In the genomic region with DNA sequence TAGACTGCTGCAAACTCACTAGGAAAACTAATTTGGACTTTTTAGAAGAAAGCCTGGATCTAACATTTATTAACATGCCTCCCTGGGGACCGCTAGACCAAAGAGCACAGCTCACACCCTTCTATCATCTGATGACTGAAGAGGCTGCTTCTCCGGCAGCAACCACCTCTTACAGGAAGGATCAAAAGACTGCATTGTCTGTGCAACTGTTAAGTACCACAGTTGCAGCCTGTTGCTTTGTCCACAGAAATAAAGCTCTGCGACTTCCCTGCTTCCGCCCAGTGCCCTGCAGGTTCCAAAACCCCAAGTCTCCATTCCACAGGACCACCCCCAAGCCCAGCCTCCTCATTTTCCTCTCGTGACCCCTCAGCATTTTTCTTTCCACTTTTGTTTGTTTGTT, we compare ENCODE assay signal across 1 cellular context.
TF ChIP-seq lines count a peak whose summit lies in the region.

No MANE protein-coding gene starts in this region.

TF ChIP-seq in GM23338, 12 proteins besides CTCF, POLR2A, EP300 and RAD21 (continued from another document):
- TF ChIP-seq, protein P1, sequence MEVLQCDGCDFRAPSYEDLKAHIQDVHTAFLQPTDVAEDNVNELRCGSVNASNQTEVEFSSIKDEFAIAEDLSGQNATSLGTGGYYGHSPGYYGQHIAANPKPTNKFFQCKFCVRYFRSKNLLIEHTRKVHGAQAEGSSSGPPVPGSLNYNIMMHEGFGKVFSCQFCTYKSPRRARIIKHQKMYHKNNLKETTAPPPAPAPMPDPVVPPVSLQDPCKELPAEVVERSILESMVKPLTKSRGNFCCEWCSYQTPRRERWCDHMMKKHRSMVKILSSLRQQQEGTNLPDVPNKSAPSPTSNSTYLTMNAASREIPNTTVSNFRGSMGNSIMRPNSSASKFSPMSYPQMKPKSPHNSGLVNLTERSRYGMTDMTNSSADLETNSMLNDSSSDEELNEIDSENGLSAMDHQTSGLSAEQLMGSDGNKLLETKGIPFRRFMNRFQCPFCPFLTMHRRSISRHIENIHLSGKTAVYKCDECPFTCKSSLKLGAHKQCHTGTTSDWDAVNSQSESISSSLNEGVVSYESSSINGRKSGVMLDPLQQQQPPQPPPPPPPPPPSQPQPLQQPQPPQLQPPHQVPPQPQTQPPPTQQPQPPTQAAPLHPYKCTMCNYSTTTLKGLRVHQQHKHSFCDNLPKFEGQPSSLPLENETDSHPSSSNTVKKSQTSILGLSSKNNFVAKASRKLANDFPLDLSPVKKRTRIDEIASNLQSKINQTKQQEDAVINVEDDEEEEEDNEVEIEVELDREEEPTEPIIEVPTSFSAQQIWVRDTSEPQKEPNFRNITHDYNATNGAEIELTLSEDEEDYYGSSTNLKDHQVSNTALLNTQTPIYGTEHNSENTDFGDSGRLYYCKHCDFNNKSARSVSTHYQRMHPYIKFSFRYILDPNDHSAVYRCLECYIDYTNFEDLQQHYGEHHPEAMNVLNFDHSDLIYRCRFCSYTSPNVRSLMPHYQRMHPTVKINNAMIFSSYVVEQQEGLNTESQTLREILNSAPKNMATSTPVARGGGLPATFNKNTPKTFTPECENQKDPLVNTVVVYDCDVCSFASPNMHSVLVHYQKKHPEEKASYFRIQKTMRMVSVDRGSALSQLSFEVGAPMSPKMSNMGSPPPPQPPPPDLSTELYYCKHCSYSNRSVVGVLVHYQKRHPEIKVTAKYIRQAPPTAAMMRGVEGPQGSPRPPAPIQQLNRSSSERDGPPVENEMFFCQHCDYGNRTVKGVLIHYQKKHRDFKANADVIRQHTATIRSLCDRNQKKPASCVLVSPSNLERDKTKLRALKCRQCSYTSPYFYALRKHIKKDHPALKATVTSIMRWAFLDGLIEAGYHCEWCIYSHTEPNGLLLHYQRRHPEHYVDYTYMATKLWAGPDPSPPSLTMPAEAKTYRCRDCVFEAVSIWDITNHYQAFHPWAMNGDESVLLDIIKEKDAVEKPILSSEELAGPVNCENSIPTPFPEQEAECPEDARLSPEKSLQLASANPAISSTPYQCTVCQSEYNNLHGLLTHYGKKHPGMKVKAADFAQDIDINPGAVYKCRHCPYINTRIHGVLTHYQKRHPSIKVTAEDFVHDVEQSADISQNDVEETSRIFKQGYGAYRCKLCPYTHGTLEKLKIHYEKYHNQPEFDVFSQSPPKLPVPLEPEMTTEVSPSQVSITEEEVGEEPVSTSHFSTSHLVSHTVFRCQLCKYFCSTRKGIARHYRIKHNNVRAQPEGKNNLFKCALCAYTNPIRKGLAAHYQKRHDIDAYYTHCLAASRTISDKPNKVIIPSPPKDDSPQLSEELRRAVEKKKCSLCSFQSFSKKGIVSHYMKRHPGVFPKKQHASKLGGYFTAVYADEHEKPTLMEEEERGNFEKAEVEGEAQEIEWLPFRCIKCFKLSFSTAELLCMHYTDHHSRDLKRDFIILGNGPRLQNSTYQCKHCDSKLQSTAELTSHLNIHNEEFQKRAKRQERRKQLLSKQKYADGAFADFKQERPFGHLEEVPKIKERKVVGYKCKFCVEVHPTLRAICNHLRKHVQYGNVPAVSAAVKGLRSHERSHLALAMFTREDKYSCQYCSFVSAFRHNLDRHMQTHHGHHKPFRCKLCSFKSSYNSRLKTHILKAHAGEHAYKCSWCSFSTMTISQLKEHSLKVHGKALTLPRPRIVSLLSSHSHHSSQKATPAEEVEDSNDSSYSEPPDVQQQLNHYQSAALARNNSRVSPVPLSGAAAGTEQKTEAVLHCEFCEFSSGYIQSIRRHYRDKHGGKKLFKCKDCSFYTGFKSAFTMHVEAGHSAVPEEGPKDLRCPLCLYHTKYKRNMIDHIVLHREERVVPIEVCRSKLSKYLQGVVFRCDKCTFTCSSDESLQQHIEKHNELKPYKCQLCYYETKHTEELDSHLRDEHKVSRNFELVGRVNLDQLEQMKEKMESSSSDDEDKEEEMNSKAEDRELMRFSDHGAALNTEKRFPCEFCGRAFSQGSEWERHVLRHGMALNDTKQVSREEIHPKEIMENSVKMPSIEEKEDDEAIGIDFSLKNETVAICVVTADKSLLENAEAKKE (CRISPR knock-in tag; IDR thresholded peaks at IDR 0.05), result no peak
- TF ChIP-seq EZH2 (IDR thresholded peaks at IDR 0.05; ENCODE audit: low read depth, unreplicated experiment), result no peak
- no peak for TF ChIP-seq ZNF114 (CRISPR knock-in tag; IDR thresholded peaks at IDR 0.05)
- TF ChIP-seq EZH2phosphoT487 (IDR thresholded peaks at IDR 0.05; ENCODE audit: unreplicated experiment), result no peak
- TF ChIP-seq JUNB (IDR thresholded peaks at IDR 0.05; ENCODE audit: unreplicated experiment), result no peak
- no peak for TF ChIP-seq CREB1 (CRISPR knock-in tag; IDR thresholded peaks at IDR 0.05; ENCODE audit: low read depth)
- TF ChIP-seq NANOG (IDR thresholded peaks at IDR 0.05; ENCODE audit: borderline replicate concordance), result no peak
- no peak for TF ChIP-seq ETS1 (IDR thresholded peaks at IDR 0.05)
- no peak for TF ChIP-seq POLR2AphosphoS5 (IDR thresholded peaks at IDR 0.05; ENCODE audit: low read depth)
